1 cellular context compared by ENCODE assay signal in the genomic region with DNA sequence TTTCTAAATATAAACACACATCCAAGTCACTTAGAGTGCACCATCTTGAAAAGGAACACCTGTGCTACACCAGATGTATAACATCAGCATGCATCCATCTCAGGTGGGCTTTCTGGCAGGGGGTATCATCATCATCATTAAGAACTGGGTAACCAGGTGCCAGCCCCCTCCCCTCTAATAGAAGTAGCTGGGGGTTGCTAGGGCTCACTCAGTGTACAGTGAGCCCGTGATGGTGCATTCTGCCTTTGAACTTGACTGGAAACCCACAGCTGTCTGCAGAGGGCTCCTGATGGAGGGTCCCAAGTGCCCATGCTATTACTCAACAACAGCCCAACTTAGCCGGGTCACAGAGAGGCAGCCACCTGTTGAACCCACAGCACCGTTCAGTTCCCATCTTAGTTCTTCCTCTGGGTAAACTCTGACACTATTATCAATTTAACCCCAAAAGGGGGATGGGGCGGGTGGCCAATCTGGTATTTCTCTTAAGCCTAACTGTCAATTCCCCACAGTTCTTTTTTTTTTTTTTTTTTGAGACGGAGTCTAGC.
TF ChIP-seq lines count a peak whose summit lies in the region.

No MANE protein-coding gene starts in this region.

TF ChIP-seq in H1, 55 proteins besides CTCF, POLR2A, EP300 and RAD21:
- TF ChIP-seq, protein P1, sequence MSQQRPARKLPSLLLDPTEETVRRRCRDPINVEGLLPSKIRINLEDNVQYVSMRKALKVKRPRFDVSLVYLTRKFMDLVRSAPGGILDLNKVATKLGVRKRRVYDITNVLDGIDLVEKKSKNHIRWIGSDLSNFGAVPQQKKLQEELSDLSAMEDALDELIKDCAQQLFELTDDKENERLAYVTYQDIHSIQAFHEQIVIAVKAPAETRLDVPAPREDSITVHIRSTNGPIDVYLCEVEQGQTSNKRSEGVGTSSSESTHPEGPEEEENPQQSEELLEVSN (IDR thresholded peaks at IDR 0.05), result no peak
- TF ChIP-seq KDM1A (IDR thresholded peaks at IDR 0.05; ENCODE audit: borderline replicate concordance, low read length) (no peak), SIRT6 (IDR thresholded peaks at IDR 0.05; ENCODE audit: low read length) (no peak), KDM4A (IDR thresholded peaks at IDR 0.05; ENCODE audit: low read depth, low read length, severe bottlenecking) (no peak), GTF2F1 (IDR thresholded peaks at IDR 0.05; ENCODE audit: borderline replicate concordance, low read depth, low read length) (no peak), SAP30 (IDR thresholded peaks at IDR 0.05; ENCODE audit: insufficient read depth, insufficient replicate concordance, low read length) (no peak)
- TF ChIP-seq, protein P2, sequence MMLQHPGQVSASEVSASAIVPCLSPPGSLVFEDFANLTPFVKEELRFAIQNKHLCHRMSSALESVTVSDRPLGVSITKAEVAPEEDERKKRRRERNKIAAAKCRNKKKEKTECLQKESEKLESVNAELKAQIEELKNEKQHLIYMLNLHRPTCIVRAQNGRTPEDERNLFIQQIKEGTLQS (IDR thresholded peaks at IDR 0.05; ENCODE audit: insufficient read depth, low read depth, low read length), result no peak
- TF ChIP-seq, protein P3, sequence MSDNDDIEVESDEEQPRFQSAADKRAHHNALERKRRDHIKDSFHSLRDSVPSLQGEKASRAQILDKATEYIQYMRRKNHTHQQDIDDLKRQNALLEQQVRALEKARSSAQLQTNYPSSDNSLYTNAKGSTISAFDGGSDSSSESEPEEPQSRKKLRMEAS (IDR thresholded peaks at IDR 0.05), result no peak
